In genomic region chr20:17823382-17824144, GRCh38 we compare ENCODE assay signal across 1 cellular context.
TF ChIP-seq lines count a peak whose summit lies in the region.

No MANE protein-coding gene starts in this region.

TF ChIP-seq in HepG2, 621 proteins besides CTCF, POLR2A, EP300 and RAD21 (continued from another document and continues in another):
- TF ChIP-seq STAG1 (CRISPR knock-in tag; IDR thresholded peaks at IDR 0.05) (peak; percentile 30; the same call in 1 of the 2 replicates), ZFP82 (CRISPR knock-in tag; IDR thresholded peaks at IDR 0.05; ENCODE audit: borderline replicate concordance) (0 out of 2 replicates have a peak, but pooled peaks have one; percentile 28), NRL (CRISPR knock-in tag; IDR thresholded peaks at IDR 0.05; ENCODE audit: borderline replicate concordance) (no peak), SOX13 (IDR thresholded peaks at IDR 0.05) (no peak; the same call in 1 of the 2 replicates), SOX13 (CRISPR knock-in tag; conservative IDR thresholded peaks at IDR 0.05 in 1 of 2, IDR thresholded peaks at IDR 0.05 in 1 of 2) (peak in 1 of 2 experiments; percentile 27; a peak in 2 of 4 replicates), TSC22D2 (CRISPR knock-in tag; IDR thresholded peaks at IDR 0.05; ENCODE audit: borderline replicate concordance) (no peak), PREB (CRISPR knock-in tag; IDR thresholded peaks at IDR 0.05) (no peak), SIN3A (IDR thresholded peaks at IDR 0.05; ENCODE audit: borderline replicate concordance, low read depth, low read length) (no peak), ZNF263 (CRISPR knock-in tag; IDR thresholded peaks at IDR 0.05) (no peak), ZNF605 (CRISPR knock-in tag; IDR thresholded peaks at IDR 0.05) (0 out of 2 replicates have a peak, but pooled peaks have one; percentile 44), ZNF441 (CRISPR knock-in tag; IDR thresholded peaks at IDR 0.05; ENCODE audit: borderline replicate concordance) (no peak), SMYD3 (CRISPR knock-in tag; IDR thresholded peaks at IDR 0.05) (no peak), ARNTL (CRISPR knock-in tag; IDR thresholded peaks at IDR 0.05) (no peak), ZNF205 (CRISPR knock-in tag; IDR thresholded peaks at IDR 0.05) (0 out of 2 replicates have a peak, but pooled peaks have one; percentile 12), MLLT10 (CRISPR knock-in tag; IDR thresholded peaks at IDR 0.05) (no peak), EEA1 (CRISPR knock-in tag; IDR thresholded peaks at IDR 0.05; ENCODE audit: borderline replicate concordance) (no peak), NR2C2 (CRISPR knock-in tag; IDR thresholded peaks at IDR 0.05; ENCODE audit: borderline replicate concordance) (peak; percentile 50; the same call in 1 of the 2 replicates), ZFP36L2 (CRISPR knock-in tag; IDR thresholded peaks at IDR 0.05) (no peak), TBX2 (CRISPR knock-in tag; IDR thresholded peaks at IDR 0.05; ENCODE audit: borderline replicate concordance) (0 out of 2 replicates have a peak, but pooled peaks have one; percentile 27), ELF3 (CRISPR knock-in tag; IDR thresholded peaks at IDR 0.05) (0 out of 2 replicates have a peak, but pooled peaks have one; percentile 37), ZNF598 (CRISPR knock-in tag; IDR thresholded peaks at IDR 0.05; ENCODE audit: borderline replicate concordance) (no peak), ZNF589 (CRISPR knock-in tag; conservative IDR thresholded peaks at IDR 0.05) (no peak), GATAD2A (CRISPR knock-in tag; IDR thresholded peaks at IDR 0.05) (peak; percentile 70), KDM1A (CRISPR knock-in tag; IDR thresholded peaks at IDR 0.05) (peak; percentile 8; the same call in 1 of the 2 replicates), HHEX (CRISPR knock-in tag; IDR thresholded peaks at IDR 0.05) (no peak), SUZ12 (IDR thresholded peaks at IDR 0.05; ENCODE audit: low read depth, low read length) (no peak), ZNF768 (CRISPR knock-in tag; IDR thresholded peaks at IDR 0.05) (peak; percentile 35; the same call in 1 of the 2 replicates), RARA (CRISPR knock-in tag; IDR thresholded peaks at IDR 0.05) (peak; percentile 29; the same call in 1 of the 2 replicates), FIP1L1 (IDR thresholded peaks at IDR 0.05; ENCODE audit: borderline replicate concordance, insufficient read depth, low read depth, low read length) (no peak), ZNF792 (CRISPR knock-in tag; IDR thresholded peaks at IDR 0.05) (peak; percentile 53; the same call in 1 of the 2 replicates), SPEN (CRISPR knock-in tag; IDR thresholded peaks at IDR 0.05; ENCODE audit: low read depth) (0 out of 2 replicates have a peak, but pooled peaks have one; percentile 21), RBAK (CRISPR knock-in tag; IDR thresholded peaks at IDR 0.05) (no peak), ZNF543 (CRISPR knock-in tag; IDR thresholded peaks at IDR 0.05) (no peak), NONO (IDR thresholded peaks at IDR 0.05) (no peak), NONO (CRISPR knock-in tag; conservative IDR thresholded peaks at IDR 0.05) (no peak), NFATC3 (CRISPR knock-in tag; IDR thresholded peaks at IDR 0.05) (no peak), TEAD2 (CRISPR knock-in tag; IDR thresholded peaks at IDR 0.05) (no peak), NFYB (CRISPR knock-in tag; IDR thresholded peaks at IDR 0.05) (no peak), SOX5 (CRISPR knock-in tag; IDR thresholded peaks at IDR 0.05; ENCODE audit: borderline replicate concordance) (0 out of 2 replicates have a peak, but pooled peaks have one; percentile 12), E2F5 (CRISPR knock-in tag; conservative IDR thresholded peaks at IDR 0.05) (0 out of 2 replicates have a peak, but pooled peaks have one; percentile 16), ZEB1 (IDR thresholded peaks at IDR 0.05; ENCODE audit: insufficient replicate concordance, low read depth) (peak; percentile 43), YY1 (IDR thresholded peaks at IDR 0.05; ENCODE audit: insufficient read depth, insufficient replicate concordance, low read depth, low read length) (no peak), ZBTB42 (CRISPR knock-in tag; IDR thresholded peaks at IDR 0.05) (no peak), HNF4G (IDR thresholded peaks at IDR 0.05; ENCODE audit: borderline replicate concordance, low read depth, low read length) (peak; percentile 53; the same call in 1 of the 2 replicates), HNF4G (CRISPR knock-in tag; IDR thresholded peaks at IDR 0.05; ENCODE audit: borderline replicate concordance, low read depth) (no peak; the same call in 1 of the 2 replicates), ZNF225 (CRISPR knock-in tag; IDR thresholded peaks at IDR 0.05) (no peak), ZNF552 (CRISPR knock-in tag; IDR thresholded peaks at IDR 0.05; ENCODE audit: borderline replicate concordance) (no peak), ZNF20 (CRISPR knock-in tag; IDR thresholded peaks at IDR 0.05) (no peak)
- TF ChIP-seq, protein P1, sequence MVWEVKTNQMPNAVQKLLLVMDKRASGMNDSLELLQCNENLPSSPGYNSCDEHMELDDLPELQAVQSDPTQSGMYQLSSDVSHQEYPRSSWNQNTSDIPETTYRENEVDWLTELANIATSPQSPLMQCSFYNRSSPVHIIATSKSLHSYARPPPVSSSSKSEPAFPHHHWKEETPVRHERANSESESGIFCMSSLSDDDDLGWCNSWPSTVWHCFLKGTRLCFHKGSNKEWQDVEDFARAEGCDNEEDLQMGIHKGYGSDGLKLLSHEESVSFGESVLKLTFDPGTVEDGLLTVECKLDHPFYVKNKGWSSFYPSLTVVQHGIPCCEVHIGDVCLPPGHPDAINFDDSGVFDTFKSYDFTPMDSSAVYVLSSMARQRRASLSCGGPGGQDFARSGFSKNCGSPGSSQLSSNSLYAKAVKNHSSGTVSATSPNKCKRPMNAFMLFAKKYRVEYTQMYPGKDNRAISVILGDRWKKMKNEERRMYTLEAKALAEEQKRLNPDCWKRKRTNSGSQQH (CRISPR knock-in tag; IDR thresholded peaks at IDR 0.05; ENCODE audit: low read depth) = no peak
- TF ChIP-seq, protein P2, sequence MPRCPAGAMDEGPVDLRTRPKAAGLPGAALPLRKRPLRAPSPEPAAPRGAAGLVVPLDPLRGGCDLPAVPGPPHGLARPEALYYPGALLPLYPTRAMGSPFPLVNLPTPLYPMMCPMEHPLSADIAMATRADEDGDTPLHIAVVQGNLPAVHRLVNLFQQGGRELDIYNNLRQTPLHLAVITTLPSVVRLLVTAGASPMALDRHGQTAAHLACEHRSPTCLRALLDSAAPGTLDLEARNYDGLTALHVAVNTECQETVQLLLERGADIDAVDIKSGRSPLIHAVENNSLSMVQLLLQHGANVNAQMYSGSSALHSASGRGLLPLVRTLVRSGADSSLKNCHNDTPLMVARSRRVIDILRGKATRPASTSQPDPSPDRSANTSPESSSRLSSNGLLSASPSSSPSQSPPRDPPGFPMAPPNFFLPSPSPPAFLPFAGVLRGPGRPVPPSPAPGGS (CRISPR knock-in tag; IDR thresholded peaks at IDR 0.05) = no peak
- TF ChIP-seq, protein P3, sequence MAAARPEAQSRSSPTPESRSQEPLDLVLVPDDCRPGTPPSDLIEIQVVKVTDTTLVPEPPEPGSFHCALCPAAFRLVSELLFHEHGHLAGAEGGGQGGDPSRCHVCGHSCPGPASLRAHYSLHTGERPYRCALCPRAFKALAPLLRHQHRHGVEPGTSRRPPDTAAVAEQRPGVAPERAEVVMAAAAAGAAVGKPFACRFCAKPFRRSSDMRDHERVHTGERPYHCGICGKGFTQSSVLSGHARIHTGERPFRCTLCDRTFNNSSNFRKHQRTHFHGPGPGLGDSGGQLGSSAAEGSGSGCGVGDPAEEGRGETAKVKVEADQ (CRISPR knock-in tag; IDR thresholded peaks at IDR 0.05; ENCODE audit: borderline replicate concordance) = no peak
- TF ChIP-seq, protein P4, sequence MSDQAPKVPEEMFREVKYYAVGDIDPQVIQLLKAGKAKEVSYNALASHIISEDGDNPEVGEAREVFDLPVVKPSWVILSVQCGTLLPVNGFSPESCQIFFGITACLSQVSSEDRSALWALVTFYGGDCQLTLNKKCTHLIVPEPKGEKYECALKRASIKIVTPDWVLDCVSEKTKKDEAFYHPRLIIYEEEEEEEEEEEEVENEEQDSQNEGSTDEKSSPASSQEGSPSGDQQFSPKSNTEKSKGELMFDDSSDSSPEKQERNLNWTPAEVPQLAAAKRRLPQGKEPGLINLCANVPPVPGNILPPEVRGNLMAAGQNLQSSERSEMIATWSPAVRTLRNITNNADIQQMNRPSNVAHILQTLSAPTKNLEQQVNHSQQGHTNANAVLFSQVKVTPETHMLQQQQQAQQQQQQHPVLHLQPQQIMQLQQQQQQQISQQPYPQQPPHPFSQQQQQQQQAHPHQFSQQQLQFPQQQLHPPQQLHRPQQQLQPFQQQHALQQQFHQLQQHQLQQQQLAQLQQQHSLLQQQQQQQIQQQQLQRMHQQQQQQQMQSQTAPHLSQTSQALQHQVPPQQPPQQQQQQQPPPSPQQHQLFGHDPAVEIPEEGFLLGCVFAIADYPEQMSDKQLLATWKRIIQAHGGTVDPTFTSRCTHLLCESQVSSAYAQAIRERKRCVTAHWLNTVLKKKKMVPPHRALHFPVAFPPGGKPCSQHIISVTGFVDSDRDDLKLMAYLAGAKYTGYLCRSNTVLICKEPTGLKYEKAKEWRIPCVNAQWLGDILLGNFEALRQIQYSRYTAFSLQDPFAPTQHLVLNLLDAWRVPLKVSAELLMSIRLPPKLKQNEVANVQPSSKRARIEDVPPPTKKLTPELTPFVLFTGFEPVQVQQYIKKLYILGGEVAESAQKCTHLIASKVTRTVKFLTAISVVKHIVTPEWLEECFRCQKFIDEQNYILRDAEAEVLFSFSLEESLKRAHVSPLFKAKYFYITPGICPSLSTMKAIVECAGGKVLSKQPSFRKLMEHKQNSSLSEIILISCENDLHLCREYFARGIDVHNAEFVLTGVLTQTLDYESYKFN (CRISPR knock-in tag; conservative IDR thresholded peaks at IDR 0.05) = 0 out of 2 replicates have a peak, but pooled peaks have one; percentile 17
- TF ChIP-seq, protein P5, sequence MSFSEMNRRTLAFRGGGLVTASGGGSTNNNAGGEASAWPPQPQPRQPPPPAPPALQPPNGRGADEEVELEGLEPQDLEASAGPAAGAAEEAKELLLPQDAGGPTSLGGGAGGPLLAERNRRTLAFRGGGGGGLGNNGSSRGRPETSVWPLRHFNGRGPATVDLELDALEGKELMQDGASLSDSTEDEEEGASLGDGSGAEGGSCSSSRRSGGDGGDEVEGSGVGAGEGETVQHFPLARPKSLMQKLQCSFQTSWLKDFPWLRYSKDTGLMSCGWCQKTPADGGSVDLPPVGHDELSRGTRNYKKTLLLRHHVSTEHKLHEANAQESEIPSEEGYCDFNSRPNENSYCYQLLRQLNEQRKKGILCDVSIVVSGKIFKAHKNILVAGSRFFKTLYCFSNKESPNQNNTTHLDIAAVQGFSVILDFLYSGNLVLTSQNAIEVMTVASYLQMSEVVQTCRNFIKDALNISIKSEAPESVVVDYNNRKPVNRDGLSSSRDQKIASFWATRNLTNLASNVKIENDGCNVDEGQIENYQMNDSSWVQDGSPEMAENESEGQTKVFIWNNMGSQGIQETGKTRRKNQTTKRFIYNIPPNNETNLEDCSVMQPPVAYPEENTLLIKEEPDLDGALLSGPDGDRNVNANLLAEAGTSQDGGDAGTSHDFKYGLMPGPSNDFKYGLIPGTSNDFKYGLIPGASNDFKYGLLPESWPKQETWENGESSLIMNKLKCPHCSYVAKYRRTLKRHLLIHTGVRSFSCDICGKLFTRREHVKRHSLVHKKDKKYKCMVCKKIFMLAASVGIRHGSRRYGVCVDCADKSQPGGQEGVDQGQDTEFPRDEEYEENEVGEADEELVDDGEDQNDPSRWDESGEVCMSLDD (CRISPR knock-in tag; IDR thresholded peaks at IDR 0.05; ENCODE audit: borderline replicate concordance) = no peak
- TF ChIP-seq, protein P6, sequence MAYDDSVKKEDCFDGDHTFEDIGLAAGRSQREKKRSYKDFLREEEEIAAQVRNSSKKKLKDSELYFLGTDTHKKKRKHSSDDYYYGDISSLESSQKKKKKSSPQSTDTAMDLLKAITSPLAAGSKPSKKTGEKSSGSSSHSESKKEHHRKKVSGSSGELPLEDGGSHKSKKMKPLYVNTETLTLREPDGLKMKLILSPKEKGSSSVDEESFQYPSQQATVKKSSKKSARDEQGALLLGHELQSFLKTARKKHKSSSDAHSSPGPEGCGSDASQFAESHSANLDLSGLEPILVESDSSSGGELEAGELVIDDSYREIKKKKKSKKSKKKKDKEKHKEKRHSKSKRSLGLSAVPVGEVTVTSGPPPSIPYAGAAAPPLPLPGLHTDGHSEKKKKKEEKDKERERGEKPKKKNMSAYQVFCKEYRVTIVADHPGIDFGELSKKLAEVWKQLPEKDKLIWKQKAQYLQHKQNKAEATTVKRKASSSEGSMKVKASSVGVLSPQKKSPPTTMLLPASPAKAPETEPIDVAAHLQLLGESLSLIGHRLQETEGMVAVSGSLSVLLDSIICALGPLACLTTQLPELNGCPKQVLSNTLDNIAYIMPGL (CRISPR knock-in tag; IDR thresholded peaks at IDR 0.05; ENCODE audit: borderline replicate concordance in 1 of 2, low read depth in 1 of 2) = no peak
